ENCODE assay signal across 21 cellular contexts in the genomic region with DNA sequence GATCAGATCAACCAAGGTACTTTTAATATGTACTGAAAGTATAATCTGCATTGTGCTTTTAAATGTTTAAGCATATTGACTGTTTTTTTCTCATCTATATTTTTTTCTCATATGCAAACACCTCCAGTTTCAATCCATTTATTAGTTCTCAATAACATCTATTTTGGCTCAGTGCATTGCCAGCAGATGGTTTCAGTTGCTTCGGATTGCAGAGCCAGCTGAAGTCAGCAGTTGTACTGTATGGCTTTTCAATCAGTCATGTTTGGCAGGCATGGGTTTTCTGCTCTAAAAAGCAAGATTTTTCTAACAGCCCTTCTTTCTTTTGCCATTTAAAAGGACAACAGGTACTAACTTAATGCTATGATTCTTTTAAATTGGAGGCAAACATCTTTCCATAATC.
"Had no signal": no experiment of that assay in that cellular context is flagged by ENCODE, and none has a peak within 500 bp of the region (broad histone marks: within the 10 kb centered on the region; RNA-seq: fewer than 3 reads in every experiment).

No MANE protein-coding gene starts in this region.

- DNase-seq: activated CD4-positive, alpha-beta T cell treated with anti-CD3 and anti-CD28 coated beads for 4 hours; activated CD4-positive, alpha-beta T cell treated with anti-CD3 and anti-CD28 coated beads, Interleukin-2, amount 50 U/mL, for 48 hours; activated CD4-positive, CD25-positive, alpha-beta regulatory T cell; activated naive CD4-positive, alpha-beta T cell treated with Interleukin-2 at 50 U/mL for 16 hours; activated naive CD8-positive, alpha-beta T cell treated with anti-CD3 and anti-CD28 coated beads for 36 hours; activated T-cell treated with anti-CD3 and anti-CD28 coated beads, Interleukin-2, amount 50 U/mL, for 48 hours; colonic mucosa; dorsolateral prefrontal cortex; effector memory CD8-positive, alpha-beta T cell; gastrocnemius medialis; hippocampal formation; left ventricle myocardium inferior; mammary epithelial cell; pancreas; right cardiac atrium; stimulated activated CD4-positive, alpha-beta T cell treated with anti-CD3 and anti-CD28 coated beads, Interleukin-4, amount 100 ng/mL, for 24 hours; stimulated activated naive CD8-positive, alpha-beta T cell treated with anti-CD3 and anti-CD28 coated beads, Interleukin-15, Interleukin-2, amounts not matched to agents 100 U/mL and 50 U/mL, for 24 hours; thyroid gland; upper lobe of right lung had no signal

- ATAC-seq: effector memory CD8-positive, alpha-beta T cell; esophagus mucosa; gastrocnemius medialis; pancreas; right cardiac atrium; stimulated activated naive CD8-positive, alpha-beta T cell treated with anti-CD3 and anti-CD28 coated beads, Interleukin-15, Interleukin-2, amounts not matched to agents 100 U/mL and 50 U/mL, for 24 hours; upper lobe of right lung had no signal

- H3K27ac ChIP-seq: colonic mucosa, dorsolateral prefrontal cortex, gastrocnemius medialis, left ventricle myocardium inferior, neutrophil, pancreas, thyroid gland, upper lobe of right lung had no signal

- H3K36me3 ChIP-seq: colonic mucosa, gastrocnemius medialis, neutrophil, pancreas, thyroid gland, upper lobe of right lung had no signal

- H3K4me3 ChIP-seq: colonic mucosa, dorsolateral prefrontal cortex, gastrocnemius medialis, left ventricle myocardium inferior, pancreas, thyroid gland, upper lobe of right lung had no signal

- H3K4me1 ChIP-seq: colonic mucosa, gastrocnemius medialis, left ventricle myocardium inferior, pancreas, thyroid gland, upper lobe of right lung had no signal

- H3K27me3 ChIP-seq: colonic mucosa, dorsolateral prefrontal cortex, gastrocnemius medialis, neutrophil, pancreas, thyroid gland, upper lobe of right lung had no signal
